In genomic region chr17:69443138-69443537, GRCh38 we compare ENCODE assay signal across 27 cellular contexts.
"Had no signal": no experiment of that assay in that cellular context is flagged by ENCODE, and none has a peak within 500 bp of the region (broad histone marks: within the 10 kb centered on the region; RNA-seq: fewer than 3 reads in every experiment).

No MANE protein-coding gene starts in this region.

- H3K4me3 ChIP-seq: heart left ventricle, left ventricle myocardium inferior, lung, neural progenitor cell, right atrium auricular region, right lobe of liver, smooth muscle cell, tibial nerve, upper lobe of left lung had no signal

- H3K36me3 ChIP-seq: heart left ventricle, neural progenitor cell, neutrophil, right atrium auricular region, right lobe of liver, upper lobe of left lung had no signal

- DNase-seq: heart left ventricle; hypothalamus; immature natural killer cell; kidney; left ventricle myocardium inferior; midbrain; naive B cell; natural killer cell; nephron progenitor cell; occipital lobe; right lobe of liver; stimulated activated CD4-positive, alpha-beta T cell treated with anti-CD3 and anti-CD28 coated beads, Interleukin-1b, Interleukin-23, amount 100 ng/mL, for 48 hours; stimulated activated CD4-positive, alpha-beta T cell treated with anti-CD3 and anti-CD28 coated beads, Interleukin-2, amount 100 ng/mL, for 48 hours; stimulated activated CD4-positive, alpha-beta T cell treated with anti-CD3 and anti-CD28 coated beads, Interleukin-4, amount 100 ng/mL, for 4 hours; stimulated activated CD8-positive, alpha-beta memory T cell treated with anti-CD3 and anti-CD28 coated beads, Interleukin-4, amount 100 ng/mL, for 48 hours; stimulated activated naive CD4-positive, alpha-beta T cell treated with Interleukin-2 at 50 U/mL for 16 hours; stimulated activated naive CD8-positive, alpha-beta T cell treated with anti-CD3 and anti-CD28 coated beads, Interleukin-15, amount 100 ng/mL, for 72 hours; substantia nigra; upper lobe of left lung had no signal

- H3K27ac ChIP-seq: heart left ventricle, left ventricle myocardium inferior, neutrophil, parathyroid adenoma, right atrium auricular region, right lobe of liver, tibial nerve, upper lobe of left lung had no signal

- H3K9me3 ChIP-seq: neutrophil, right atrium auricular region had no signal

- H3K27me3 ChIP-seq: heart left ventricle, neural progenitor cell, neutrophil, right atrium auricular region, right lobe of liver, tibial nerve, upper lobe of left lung had no signal

- H3K4me1 ChIP-seq: parathyroid adenoma, right lobe of liver, upper lobe of left lung had no signal

- ATAC-seq: heart left ventricle; natural killer cell; right lobe of liver; stimulated activated memory B cell treated with anti-CD40 and anti-IgM and Interleukin-4, amounts not matched to agents 10 μg/mL and 1 μg/mL and 100 μg/mL, for 72 hours; stimulated activated naive CD8-positive, alpha-beta T cell treated with anti-CD3 and anti-CD28 coated beads, Interleukin-15, amount 100 ng/mL, for 72 hours had no signal

- H3K9ac ChIP-seq: neural progenitor cell, parathyroid adenoma had no signal
